8 cellular contexts compared by ENCODE assay signal in genomic region chr7:155371884-155372781, GRCh38.
DNase-seq lines count a peak whose midpoint lies in the region; ATAC-seq, FAIRE-seq and TF ChIP-seq lines count a peak whose summit lies in the region.

No MANE protein-coding gene starts in this region.

- DNase-seq in activated CD8-positive, alpha-beta memory T cell treated with anti-CD3 and anti-CD28 coated beads, Interleukin-2, amount 10 ng/mL, durations not matched to agents 7 days and 5 days = no peak
- DNase-seq in activated CD8-positive, alpha-beta memory T cell treated with anti-CD3 and anti-CD28 coated beads for 24 hours = no peak
- DNase-seq in MV-4-11 (lab: John Stamatoyannopoulos, UW) (peak; percentile 54), left cardiac atrium (no peak), transverse colon (no peak), GM19239 (ENCODE audit: insufficient read length, low spot score) (no peak), DMS 273 (lab: John Stamatoyannopoulos, UW; ENCODE audit: unreplicated experiment) (no peak)

- peak overlapping the region; percentile 40 for H3K27ac Mint-ChIP-seq in activated CD8-positive, alpha-beta memory T cell treated with anti-CD3 and anti-CD28 coated beads, Interleukin-2, amount 10 ng/mL, durations not matched to agents 7 days and 5 days

- intact Hi-C loops in left cardiac atrium (cut with DNase I) = no loop called here
- intact Hi-C loops in transverse colon (cut with DNase I; ENCODE audit: low total_unique reads) = no loop called here

- in situ Hi-C loops in transverse colon (cut with MboI; ENCODE audit: low pct_ligation_motif_present in 1 of 4, low pct_unique_long_range_greater_than_20kb in 1 of 4, low sequenced_read_pairs in 3 of 4) = loop anchor here in 1 of 4 donors (25.0 kb wide), 1 partner anchor 460 kb away; no protein-coding TSS in a partner anchor

- no peaks in the 10 kb centered on the region for H3K36me3 ChIP-seq in transverse colon

- no peak for FAIRE-seq in GM19239 (lab: Jason Lieb, UNC)

- no peak for TF ChIP-seq POLR2A in transverse colon (IDR thresholded peaks at IDR 0.05)

- CTCF ChIA-PET in activated CD8-positive, alpha-beta memory T cell treated with anti-CD3 and anti-CD28 coated beads, Interleukin-2, amount 10 ng/mL, durations not matched to agents 7 days and 5 days (lab: Charles Lee) = interaction anchor here (0.9 to 2.4 kb wide), 6 partner anchors 9 to 458 kb away, joined by 3 to 12 read pairs (median 3); no protein-coding TSS in a partner anchor

- H3K4me3 ChIP-seq in transverse colon = peak overlapping the region in 1 of 4 donors; percentile 41

- no peak for TF ChIP-seq EP300 in transverse colon (IDR thresholded peaks at IDR 0.05; ENCODE audit: low read depth)

- no peak overlapping the region for H3K27ac ChIP-seq in transverse colon

- WGBS in transverse colon (ENCODE audit: low coverage in 1 of 2), 2 donors = 2% methylated on average over 52 of the region's 82 CpGs; no CpG with 5 or more reads in 1 of the 2 donors

- peaks cover 32 to 49% (median 39%) of the 10 kb centered on the region in 4 donors for H3K4me1 ChIP-seq in transverse colon

- H3K36me3 Mint-ChIP-seq in activated CD8-positive, alpha-beta memory T cell treated with anti-CD3 and anti-CD28 coated beads, Interleukin-2, amount 10 ng/mL, durations not matched to agents 7 days and 5 days = peaks cover 1% of the 10 kb centered on the region

- H3K4me3 Mint-ChIP-seq in activated CD8-positive, alpha-beta memory T cell treated with anti-CD3 and anti-CD28 coated beads, Interleukin-2, amount 10 ng/mL, durations not matched to agents 7 days and 5 days = no peak overlapping the region

- TF ChIP-seq CTCF in transverse colon (IDR thresholded peaks at IDR 0.05) = peak in 4 of 5 experiments; percentile 19 to 37 (median 32)

- H3K4me1 Mint-ChIP-seq in activated CD8-positive, alpha-beta memory T cell treated with anti-CD3 and anti-CD28 coated beads, Interleukin-2, amount 10 ng/mL, durations not matched to agents 7 days and 5 days = peaks cover 28% of the 10 kb centered on the region

- peak; percentile 65 for ATAC-seq in activated CD8-positive, alpha-beta memory T cell treated with anti-CD3 and anti-CD28 coated beads, Interleukin-2, amount 10 ng/mL, durations not matched to agents 7 days and 5 days
- ATAC-seq in left cardiac atrium (peak; percentile 19 to 53), GM19467 (IDR thresholded peaks at IDR 0.05; ENCODE audit: unreplicated experiment) (no peak)

- H3K27me3 Mint-ChIP-seq in activated CD8-positive, alpha-beta memory T cell treated with anti-CD3 and anti-CD28 coated beads, Interleukin-2, amount 10 ng/mL, durations not matched to agents 7 days and 5 days = peaks cover 73% of the 10 kb centered on the region

- peaks cover 83% of the 10 kb centered on the region for H3K27me3 ChIP-seq in transverse colon

- no peaks in the 10 kb centered on the region for H3K9me3 ChIP-seq in transverse colon

- no peaks in the 10 kb centered on the region for H3K9me3 Mint-ChIP-seq in activated CD8-positive, alpha-beta memory T cell treated with anti-CD3 and anti-CD28 coated beads, Interleukin-2, amount 10 ng/mL, durations not matched to agents 7 days and 5 days (ENCODE audit: low read depth)
